ENCODE assay signal across 15 cellular contexts in genomic region chr2:67486041-67486796, GRCh38.
DNase-seq lines count a peak whose midpoint lies in the region; ATAC-seq, FAIRE-seq and TF ChIP-seq lines count a peak whose summit lies in the region.
"Had no signal": no experiment of that assay in that cellular context is flagged by ENCODE, and none has a peak within 500 bp of the region (broad histone marks: within the 10 kb centered on the region; RNA-seq: fewer than 3 reads in every experiment).

No MANE protein-coding gene starts in this region.

- H3K79me2 ChIP-seq in H1 (ENCODE audit: control insufficient read depth in 1 of 2, insufficient read depth in 2 of 2, low read length in 2 of 2): no peaks in the 10 kb centered on the region

- H2BK5ac ChIP-seq in H1 (ENCODE audit: low read depth, low read length): no peak overlapping the region

- no peaks in the 10 kb centered on the region for H3K36me3 Mint-ChIP-seq in Calu3 (ENCODE audit: insufficient read depth, unreplicated experiment)
- H3K36me3 Mint-ChIP-seq in stimulated activated naive B cell treated with anti-CD40 and anti-IgM and Interleukin-4, amounts not matched to agents 10 μg/mL and 1 μg/mL and 100 μg/mL, for 72 hours: no peaks in the 10 kb centered on the region
- H3K36me3 Mint-ChIP-seq: activated naive CD4-positive, alpha-beta T cell treated with anti-CD3 and anti-CD28 coated beads, Interleukin-2, amount 50 U/mL, for 72 hours had no signal

- H4K20me1 ChIP-seq in H1 (replicated peaks in 1 of 2; ENCODE audit: control insufficient read depth in 1 of 2, insufficient read depth in 2 of 2, low read length in 2 of 2): no peaks in the 10 kb centered on the region

- no peaks in the 10 kb centered on the region for H3K4me1 ChIP-seq in H1 (replicated peaks in 1 of 4; ENCODE audit: control insufficient read depth in 3 of 4, insufficient read depth in 4 of 4, low read length in 3 of 4)
- H3K4me1 ChIP-seq: SJCRH30 had no signal

- H3K18ac ChIP-seq in H1 (ENCODE audit: extremely low read depth, low read length): no peak overlapping the region

- no peaks in the 10 kb centered on the region for H3K27me3 ChIP-seq in H1 (replicated peaks in 1 of 4; ENCODE audit: control insufficient read depth in 3 of 4, extremely low read depth in 1 of 4, insufficient read depth in 3 of 4, low read length in 3 of 4)

- 0 out of 2 replicates have a peak overlapping the region, but pooled peaks have one; percentile 31 for H2AFZ ChIP-seq in H1 (ENCODE audit: low read length)

- H2BK12ac ChIP-seq in H1 (ENCODE audit: low read depth, low read length): no peak overlapping the region

- H2BK20ac ChIP-seq in H1 (ENCODE audit: low read length): no peak overlapping the region

- H3K9me3 ChIP-seq in H1 (ENCODE audit: insufficient read depth in 2 of 2, low read depth in 1 of 2, low read length in 1 of 2): no peaks in the 10 kb centered on the region
- H3K9me3 ChIP-seq: SJCRH30 had no signal

- no peak overlapping the region for H4K5ac ChIP-seq in H1 (ENCODE audit: insufficient read length, low read depth, low read length)

- no peak overlapping the region for H3K23ac ChIP-seq in H1 (ENCODE audit: insufficient read length)

- no peak overlapping the region for H4K91ac ChIP-seq in H1 (replicated peaks; ENCODE audit: insufficient read length, low read length)

- no peak overlapping the region for H2BK120ac ChIP-seq in H1 (replicated peaks; ENCODE audit: low read depth, low read length)

- no peak overlapping the region for H3K27ac ChIP-seq in H1 (ENCODE audit: low read depth, low read length)
- H3K27ac ChIP-seq: SJCRH30 had no signal

- no peaks in the 10 kb centered on the region for H3K79me1 ChIP-seq in H1 (ENCODE audit: low read depth, low read length)

- intact Hi-C loops in Calu3 (cut with micrococcal nuclease; ENCODE audit: unreplicated experiment): loop anchor here (5.0 kb wide), 2 partner anchors 86 to 356 kb away; no protein-coding TSS in a partner anchor
- intact Hi-C loops in left colon (cut with DNase I, micrococcal nuclease): no loop called here

- FAIRE-seq in H1 (lab: Jason Lieb, UNC): no peak

- peak; percentile 59 for DNase-seq in Calu3
- DNase-seq in LHCN-M2 (ENCODE audit: low read depth): peak; percentile 15
- DNase-seq in H1 (ENCODE audit: low read depth in 1 of 2, low spot score in 2 of 2): no peak
- DNase-seq in left colon: no peak
- DNase-seq in activated CD8-positive, alpha-beta memory T cell treated with anti-CD3 and anti-CD28 coated beads, Interleukin-2, amount 50 U/mL, for 4 hours: no peak
- DNase-seq in NCI-H146 treated with DMSO at 0.1 percent for 48 hours (lab: John Stamatoyannopoulos, UW; ENCODE audit: unreplicated experiment): no peak
- no peak for DNase-seq in stimulated activated naive B cell treated with anti-CD40 and anti-IgM and Interleukin-4, amounts not matched to agents 10 μg/mL and 1 μg/mL and 100 μg/mL, for 72 hours
- DNase-seq: cortex of kidney, NCI-H1105 treated with DMSO at 0.1 percent for 48 hours, NCI-H774, SJCRH30 had no signal

- no peak overlapping the region for H3K4me3 ChIP-seq in H1 (ENCODE audit: extremely low read depth in 1 of 4, insufficient read depth in 2 of 4, low read depth in 3 of 4, low read length in 4 of 4)
- H3K4me3 ChIP-seq: SJCRH30 had no signal

- no peak overlapping the region for H3K9ac ChIP-seq in H1 (replicated peaks in 1 of 4; ENCODE audit: extremely low read depth in 1 of 4, low read depth in 3 of 4, low read length in 3 of 4)

- ATAC-seq in left colon (peak; percentile 68), GM19328 (IDR thresholded peaks at IDR 0.05; ENCODE audit: unreplicated experiment) (no peak)
- no peak for ATAC-seq in stimulated activated naive B cell treated with anti-CD40 and anti-IgM and Interleukin-4, amounts not matched to agents 10 μg/mL and 1 μg/mL and 100 μg/mL, for 72 hours (replicated peaks)

- no peak overlapping the region for H3K27ac Mint-ChIP-seq in Calu3 (ENCODE audit: unreplicated experiment)
- no peak overlapping the region for H3K27ac Mint-ChIP-seq in stimulated activated naive B cell treated with anti-CD40 and anti-IgM and Interleukin-4, amounts not matched to agents 10 μg/mL and 1 μg/mL and 100 μg/mL, for 72 hours
- H3K27ac Mint-ChIP-seq: activated naive CD4-positive, alpha-beta T cell treated with anti-CD3 and anti-CD28 coated beads, Interleukin-2, amount 50 U/mL, for 72 hours; B cell had no signal

- TF ChIP-seq POLR2A in H1 (IDR thresholded peaks at IDR 0.05; ENCODE audit: control extremely low read depth in 1 of 2, low read depth in 2 of 2, low read length in 2 of 2): no peak

- CTCF ChIA-PET in Calu3 (lab: Charles Lee) (interaction anchor here (0.7 to 0.8 kb wide), 2 partner anchors 75 to 86 kb away, joined by 3 read pairs; no protein-coding TSS in a partner anchor), H1 (lab: Charles Lee; ENCODE audit: partially characterized antibody) (interaction anchor here (0.7 to 0.8 kb wide), 2 partner anchors 9 to 216 kb away, joined by 3 read pairs; no protein-coding TSS in a partner anchor)

- POLR2A ChIA-PET in H1 (lab: Charles Lee; ENCODE audit: partially characterized antibody): no interaction called here

- H3K4ac ChIP-seq in H1 (replicated peaks; ENCODE audit: insufficient read length, low read depth, low read length): no peak overlapping the region

- no peak for TF ChIP-seq EP300 in H1 (IDR thresholded peaks at IDR 0.05; ENCODE audit: borderline replicate concordance in 1 of 2, low read depth in 2 of 2, low read length in 2 of 2)

- no peaks in the 10 kb centered on the region for H3K27me3 Mint-ChIP-seq in Calu3 (ENCODE audit: unreplicated experiment)
- no peaks in the 10 kb centered on the region for H3K27me3 Mint-ChIP-seq in stimulated activated naive B cell treated with anti-CD40 and anti-IgM and Interleukin-4, amounts not matched to agents 10 μg/mL and 1 μg/mL and 100 μg/mL, for 72 hours

- 100% methylated on average over 1 of the region's 1 CpG; no CpG with 5 or more reads in 1 of the 2 experiments for WGBS in H1 (ENCODE audit: extremely low coverage in 1 of 2, insufficient coverage in 1 of 2, insufficient read length in 1 of 2, insufficient replicate concordance in 2 of 2, low coverage in 1 of 2, low lambda C conversion rate in 2 of 2, missing lambda C conversion rate in 1 of 2), 2 experiments

- no peaks in the 10 kb centered on the region for H3K36me3 ChIP-seq in H1 (ENCODE audit: control insufficient read depth in 2 of 4, insufficient read depth in 4 of 4, low read length in 3 of 4)
- H3K36me3 ChIP-seq: SJCRH30 had no signal

- H3K23me2 ChIP-seq in H1 (ENCODE audit: low read depth, low read length): no peaks in the 10 kb centered on the region

- H4K8ac ChIP-seq in H1 (ENCODE audit: extremely low read depth, insufficient read depth, low read length): no peak overlapping the region

- no peak overlapping the region for H3K4me2 ChIP-seq in H1 (ENCODE audit: insufficient read depth in 1 of 2, low read depth in 2 of 2, low read length in 2 of 2)

- no peak for TF ChIP-seq CTCF in Calu3 (IDR thresholded peaks at IDR 0.05; ENCODE audit: unreplicated experiment)
- no peak for TF ChIP-seq CTCF in H1 (IDR thresholded peaks at IDR 0.05; ENCODE audit: control extremely low read depth in 1 of 3, insufficient read depth in 1 of 3, low read depth in 1 of 3, low read length in 3 of 3)

- H2AK5ac ChIP-seq in H1 (ENCODE audit: low read depth, low read length): no peak overlapping the region

- H3K14ac ChIP-seq in H1 (ENCODE audit: insufficient read length): no peak overlapping the region

- H2BK15ac ChIP-seq in H1 (ENCODE audit: low read length): no peak overlapping the region

- peaks cover 4% of the 10 kb centered on the region for H3K9me3 Mint-ChIP-seq in Calu3 (ENCODE audit: low read depth, unreplicated experiment)
- H3K9me3 Mint-ChIP-seq in stimulated activated naive B cell treated with anti-CD40 and anti-IgM and Interleukin-4, amounts not matched to agents 10 μg/mL and 1 μg/mL and 100 μg/mL, for 72 hours: peaks cover 0 to 5% of the 10 kb centered on the region in 2 donors
- H3K9me3 Mint-ChIP-seq: HFFc6 had no signal

- H3K56ac ChIP-seq in H1 (replicated peaks; ENCODE audit: insufficient read length, low read depth, low read length): no peak overlapping the region

- peaks cover 13% of the 10 kb centered on the region for H3K4me1 Mint-ChIP-seq in Calu3 (ENCODE audit: low read depth, unreplicated experiment)
- H3K4me1 Mint-ChIP-seq in stimulated activated naive B cell treated with anti-CD40 and anti-IgM and Interleukin-4, amounts not matched to agents 10 μg/mL and 1 μg/mL and 100 μg/mL, for 72 hours: no peaks in the 10 kb centered on the region
- H3K4me1 Mint-ChIP-seq: B cell had no signal

- H3K4me3 Mint-ChIP-seq in Calu3 (ENCODE audit: low read depth, unreplicated experiment): no peak overlapping the region
- H3K4me3 Mint-ChIP-seq in stimulated activated naive B cell treated with anti-CD40 and anti-IgM and Interleukin-4, amounts not matched to agents 10 μg/mL and 1 μg/mL and 100 μg/mL, for 72 hours: no peak overlapping the region
- H3K4me3 Mint-ChIP-seq: B cell, HFFc6 had no signal

- no TSS peak for BruUV-seq in Calu3 (replicated peaks; lab: Mats Ljungman, UMichigan)

- TF ChIP-seq RAD21 in H1 (IDR thresholded peaks at IDR 0.05 in 1 of 2, conservative IDR thresholded peaks at IDR 0.05 in 1 of 2; ENCODE audit: low read depth in 2 of 2, low read length in 2 of 2): no peak

TF ChIP-seq in H1, 55 proteins besides CTCF, POLR2A, EP300 and RAD21:
- TF ChIP-seq GTF2F1 (IDR thresholded peaks at IDR 0.05; ENCODE audit: borderline replicate concordance, low read depth, low read length) (no peak), BACH1 (IDR thresholded peaks at IDR 0.05; ENCODE audit: low read length) (no peak), SP1 (IDR thresholded peaks at IDR 0.05; ENCODE audit: low read depth, low read length) (no peak), SP2 (IDR thresholded peaks at IDR 0.05; ENCODE audit: low read length) (no peak)

Comparison
In these comparisons a context has a peak if more than half of its experiments do, and no peak if none do; other contexts are left out.
1. DNase-seq: peak in Calu3 (single experiment) and LHCN-M2 (single experiment); none in H1 (0 of 2), left colon (0 of 2), activated CD8-positive, alpha-beta memory T cell treated with anti-CD3 and anti-CD28 coated beads, Interleukin-2, amount 50 U/mL, for 4 hours (single experiment), NCI-H146 treated with DMSO at 0.1 percent for 48 hours (single experiment) and stimulated activated naive B cell treated with anti-CD40 and anti-IgM and Interleukin-4, amounts not matched to agents 10 μg/mL and 1 μg/mL and 100 μg/mL, for 72 hours (single experiment).